In the genomic region with DNA sequence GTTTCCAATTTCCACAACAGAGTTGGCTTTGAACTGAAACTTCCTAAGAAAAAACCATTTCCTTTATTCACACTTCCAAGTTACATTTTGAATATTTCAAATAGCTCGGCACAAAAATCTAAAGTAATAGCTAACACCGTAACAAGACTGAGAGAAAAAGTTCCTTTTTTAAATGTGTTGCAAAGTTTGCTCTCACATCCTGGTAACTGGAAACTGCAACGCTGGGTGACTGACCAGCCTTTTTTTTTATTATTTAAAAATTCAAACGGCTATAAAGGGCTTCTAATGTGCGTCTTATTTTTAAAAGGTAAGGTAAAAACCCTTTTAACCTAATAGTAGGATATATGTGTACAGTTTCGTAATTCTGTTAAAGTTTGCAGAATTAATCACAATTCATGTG, we compare ENCODE assay signal across 8 cellular contexts. TPM values are rescaled to one million over a fixed set of nuclear protein-coding genes. Genes with fewer than 3 reads are reported as not detected.
DNase-seq lines count a peak whose midpoint lies in the region; ATAC-seq, FAIRE-seq and TF ChIP-seq lines count a peak whose summit lies in the region.

No MANE protein-coding gene starts in this region.

- H3K9ac ChIP-seq in HUES6 (ENCODE audit: low read length) = peak overlapping the region; percentile 97

- H3K9me3 ChIP-seq in HUES6 (ENCODE audit: control insufficient read depth, insufficient read depth, low read depth, low read length) = no peaks in the 10 kb centered on the region

- H3K4me3 ChIP-seq in ACC112 (ENCODE audit: low read depth, low read length) (peak overlapping the region; percentile 93), HUES6 (ENCODE audit: low read depth, low read length) (peak overlapping the region; percentile 95), brain microvascular endothelial cell (ENCODE audit: low read depth, low read length) (peak overlapping the region; percentile 88)

- H3K27ac ChIP-seq in ACC112 (ENCODE audit: low read depth, low read length) (peak overlapping the region; percentile 5), HUES6 (ENCODE audit: low read depth, low read length) (peak overlapping the region; percentile 96; the same call in 1 of the 2 replicates), brain microvascular endothelial cell (peak overlapping the region; percentile 78), foreskin keratinocyte (no peak overlapping the region)

- DNase-seq in brain microvascular endothelial cell (no peak), midbrain (lab: John Stamatoyannopoulos, UW) (peak; percentile 15), AG08396 (ENCODE audit: low spot score) (no peak), DMS79 (lab: John Stamatoyannopoulos, UW) (no peak), GM12892 (ENCODE audit: insufficient read length) (no peak), foreskin keratinocyte (no peak)

- H3K36me3 ChIP-seq in ACC112 (ENCODE audit: insufficient read depth, low read length) (no peaks in the 10 kb centered on the region), HUES6 (ENCODE audit: control insufficient read depth, insufficient read depth, low read length) (no peaks in the 10 kb centered on the region), brain microvascular endothelial cell (replicated peaks) (no peaks in the 10 kb centered on the region)

- peaks cover 64% of the 10 kb centered on the region for H3K79me2 ChIP-seq in ACC112 (ENCODE audit: control insufficient read depth, insufficient read depth, low read length, unreplicated experiment)

- no peak overlapping the region for H2AFZ ChIP-seq in ACC112 (ENCODE audit: low read length, unreplicated experiment)

- H3K27me3 ChIP-seq in ACC112 (ENCODE audit: insufficient read depth, low read length) (no peaks in the 10 kb centered on the region), HUES6 (ENCODE audit: control insufficient read depth, insufficient read depth, low read length) (no peaks in the 10 kb centered on the region), brain microvascular endothelial cell (replicated peaks) (no peaks in the 10 kb centered on the region), foreskin keratinocyte (no peaks in the 10 kb centered on the region)

- ATAC-seq in foreskin keratinocyte = no peak

- TF ChIP-seq POLR2A in GM12892 (IDR thresholded peaks at IDR 0.05; ENCODE audit: low read depth, low read length) = no peak

- no peak for FAIRE-seq in GM12892 (lab: Jason Lieb, UNC)

- in situ Hi-C loops in brain microvascular endothelial cell (cut with HindIII; ENCODE audit: low pct_ligation_motif_present, low sequenced_read_pairs) = no loop called here

- H3K4me1 ChIP-seq in ACC112 (ENCODE audit: control insufficient read depth, insufficient read depth, low read length, unreplicated experiment) (peaks cover 25% of the 10 kb centered on the region), HUES6 (ENCODE audit: control insufficient read depth, insufficient read depth, low read length) (peaks cover 35% of the 10 kb centered on the region), foreskin keratinocyte (peaks cover 16% of the 10 kb centered on the region)

- no peak for TF ChIP-seq CTCF in brain microvascular endothelial cell (IDR thresholded peaks at IDR 0.05; ENCODE audit: low read depth, low read length, missing control alignments)
- TF ChIP-seq CTCF in foreskin keratinocyte (conservative IDR thresholded peaks at IDR 0.05) = no peak

RNA-seq across cellular contexts. Expression of gene HNRNPLL, which starts 1.7 kb away (rescaled TPM):
- 24.0 TPM for polyA plus RNA-seq in GM12892 (2012; ENCODE audit: missing spikeins)
- 35.6 and 37.1 TPM in 2 replicates for total RNA-seq in foreskin keratinocyte
- polyA plus RNA-seq in foreskin keratinocyte = 19.6 and 23.0 TPM in 2 replicates
